Comparison of ENCODE assay signal across 27 cellular contexts in the genomic region with DNA sequence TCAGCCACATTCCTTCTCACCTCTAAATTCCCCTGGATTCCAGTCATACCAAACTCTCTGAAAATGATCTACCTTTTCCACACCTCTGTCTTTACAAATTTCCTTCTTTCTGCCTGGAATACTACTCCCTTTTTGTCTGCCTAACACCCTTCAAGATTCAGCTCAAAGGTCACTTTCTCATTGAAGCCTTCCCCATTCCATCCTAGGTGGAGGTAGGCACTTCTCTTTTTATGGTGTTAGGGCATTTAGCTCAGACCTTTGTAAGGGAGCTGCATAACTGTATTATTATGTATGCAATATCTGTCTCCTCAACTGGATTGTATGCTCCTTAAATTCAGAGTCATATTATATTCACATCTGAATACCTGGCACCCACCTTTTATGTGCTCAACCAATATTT.
"Had no signal": no experiment of that assay in that cellular context is flagged by ENCODE, and none has a peak within 500 bp of the region (broad histone marks: within the 10 kb centered on the region; RNA-seq: fewer than 3 reads in every experiment).

No MANE protein-coding gene starts in this region.

- H3K27me3 Mint-ChIP-seq: dendritic cell treated with granulocyte-macrophage colony-stimulating factor and Interleukin-4, amounts not matched to agents 40 ng/mL and 50 ng/mL, for 4 days had no signal

- H3K36me3 ChIP-seq: colonic mucosa, esophagus squamous epithelium, gastrocnemius medialis, heart right ventricle, left lung, lower lobe of right lung had no signal

- H3K27ac Mint-ChIP-seq: dendritic cell treated with granulocyte-macrophage colony-stimulating factor and Interleukin-4, amounts not matched to agents 40 ng/mL and 50 ng/mL, for 4 days; effector memory CD8-positive, alpha-beta T cell; endodermal cell; immature natural killer cell; naive B cell; naive thymus-derived CD8-positive, alpha-beta T cell had no signal

- H3K27ac ChIP-seq: colonic mucosa, epithelial cell of prostate, esophagus squamous epithelium, gastrocnemius medialis, heart right ventricle, left lung, lower lobe of right lung had no signal

- DNase-seq: colonic mucosa; cortex of kidney; effector CD8-positive, alpha-beta T cell; effector memory CD8-positive, alpha-beta T cell; endodermal cell; erythroblast; esophagus squamous epithelium; foreskin fibroblast; foreskin melanocyte; gastrocnemius medialis; glutamatergic neuron; head of caudate nucleus; heart right ventricle; hypothalamus; immature natural killer cell; islet precursor cell; kidney; kidney glomerular epithelial cell; left lung; left ventricle myocardium superior; lower lobe of right lung; mesenchymal stem cell; midbrain; naive B cell; naive thymus-derived CD8-positive, alpha-beta T cell had no signal

- H3K4me3 Mint-ChIP-seq: dendritic cell treated with granulocyte-macrophage colony-stimulating factor and Interleukin-4, amounts not matched to agents 40 ng/mL and 50 ng/mL, for 4 days; effector memory CD8-positive, alpha-beta T cell; endodermal cell; immature natural killer cell; naive B cell; naive thymus-derived CD8-positive, alpha-beta T cell had no signal

- H3K4me1 ChIP-seq: colonic mucosa, esophagus squamous epithelium, gastrocnemius medialis, heart right ventricle, left lung, lower lobe of right lung had no signal

- H3K36me3 Mint-ChIP-seq: immature natural killer cell had no signal

- H3K27me3 ChIP-seq: colonic mucosa, esophagus squamous epithelium, gastrocnemius medialis, heart right ventricle, left lung had no signal

- H3K4me1 Mint-ChIP-seq: endodermal cell; immature natural killer cell; naive B cell; naive thymus-derived CD8-positive, alpha-beta T cell had no signal

- H3K9me3 ChIP-seq: colonic mucosa, gastrocnemius medialis had no signal

- H3K4me3 ChIP-seq: colonic mucosa, esophagus squamous epithelium, gastrocnemius medialis, heart right ventricle, left lung, lower lobe of right lung had no signal
